ENCODE assay signal across 40 cellular contexts in genomic region chr5:80725446-80725845, GRCh38.
"Had no signal": no experiment of that assay in that cellular context is flagged by ENCODE, and none has a peak within 500 bp of the region (broad histone marks: within the 10 kb centered on the region; RNA-seq: fewer than 3 reads in every experiment).

No MANE protein-coding gene starts in this region.

- DNase-seq: activated effector memory CD4-positive, alpha-beta T cell treated with anti-CD3 and anti-CD28 coated beads, Interleukin-2, amount 50 U/mL, for 16 hours; activated effector memory CD4-positive, alpha-beta T cell treated with Interleukin-2 at 50 U/mL for 16 hours; activated gamma-delta T cell; activated gamma-delta T cell treated with Interleukin-2 at 50 U/mL for 16 hours; activated naive CD4-positive, alpha-beta T cell; activated naive CD4-positive, alpha-beta T cell treated with anti-CD3 and anti-CD28 coated beads for 36 hours; activated naive CD4-positive, alpha-beta T cell treated with anti-CD3 and anti-CD28 coated beads, Interleukin-2, amount 10 ng/mL, durations not matched to agents 7 days and 5 days; activated naive CD4-positive, alpha-beta T cell treated with anti-CD3 and anti-CD28 coated beads, Interleukin-2, amount 50 U/mL, for 16 hours; activated naive CD4-positive, alpha-beta T cell treated with Interleukin-2 at 50 U/mL for 16 hours; activated naive CD8-positive, alpha-beta T cell treated with anti-CD3 and anti-CD28 coated beads for 36 hours; activated naive CD8-positive, alpha-beta T cell treated with anti-CD3 and anti-CD28 coated beads, Interleukin-2, amount 10 ng/mL, durations not matched to agents 7 days and 5 days; activated naive CD8-positive, alpha-beta T cell treated with anti-CD3 and anti-CD28 coated beads, Interleukin-2, amount 50 U/mL, for 24 hours; activated T-cell treated with anti-CD3 and anti-CD28 coated beads, Interleukin-2, amount 50 U/mL, for 1 hour; activated T-cell treated with anti-CD3 and anti-CD28 coated beads, Interleukin-2, amount 50 U/mL, for 24 hours; activated T-cell treated with anti-CD3 and anti-CD28 coated beads, Interleukin-2, amount 50 U/mL, for 4 hours; activated T-cell treated with anti-CD3 and anti-CD28 coated beads, Interleukin-2, amount 50 U/mL, for 48 hours; activated T-cell treated with anti-CD3 and anti-CD28 coated beads, Interleukin-2, amount 50 U/mL, for 72 hours; adrenal gland; amniotic stem cell; amygdala; anterior cingulate cortex; aorta; body of pancreas; brain microvascular endothelial cell; caudate nucleus; central memory CD4-positive, alpha-beta T cell; cerebellar nuclear complex had no signal

- H3K4me3 ChIP-seq: adrenal gland, ascending aorta, body of pancreas, breast epithelium, cardiac muscle cell had no signal

- H3K36me3 ChIP-seq: cardiac muscle cell had no signal

- H3K4me1 Mint-ChIP-seq: activated naive CD4-positive, alpha-beta T cell treated with anti-CD3 and anti-CD28 coated beads, Interleukin-2, amount 50 U/mL, for 24 hours; activated naive CD8-positive, alpha-beta T cell treated with anti-CD3 and anti-CD28 coated beads for 36 hours; activated naive CD8-positive, alpha-beta T cell treated with anti-CD3 and anti-CD28 coated beads, Interleukin-2, amount 10 ng/mL, durations not matched to agents 7 days and 5 days; activated T-helper 17 cell treated with anti-CD3 and anti-CD28 coated beads, Interleukin-2, amount 50 U/mL, for 72 hours; brain had no signal

- H3K4me3 Mint-ChIP-seq: activated naive CD4-positive, alpha-beta T cell treated with anti-CD3 and anti-CD28 coated beads for 36 hours; activated naive CD4-positive, alpha-beta T cell treated with anti-CD3 and anti-CD28 coated beads, Interleukin-2, amount 10 ng/mL, durations not matched to agents 7 days and 5 days; activated naive CD4-positive, alpha-beta T cell treated with anti-CD3 and anti-CD28 coated beads, Interleukin-2, amount 50 U/mL, for 24 hours; activated naive CD8-positive, alpha-beta T cell; activated naive CD8-positive, alpha-beta T cell treated with anti-CD3 and anti-CD28 coated beads for 36 hours; activated naive CD8-positive, alpha-beta T cell treated with anti-CD3 and anti-CD28 coated beads, Interleukin-2, amount 10 ng/mL, durations not matched to agents 7 days and 5 days; activated naive CD8-positive, alpha-beta T cell treated with anti-CD3 and anti-CD28 coated beads, Interleukin-2, amount 50 U/mL, for 24 hours; activated T-cell treated with anti-CD3 and anti-CD28 coated beads, Interleukin-2, amount 50 U/mL, for 24 hours; activated T-cell treated with anti-CD3 and anti-CD28 coated beads, Interleukin-2, amount 50 U/mL, for 4 hours; activated T-cell treated with anti-CD3 and anti-CD28 coated beads, Interleukin-2, amount 50 U/mL, for 72 hours; activated T-helper 1 cell treated with anti-CD3 and anti-CD28 coated beads, Interleukin-12 subunit alpha, Interleukin-12 subunit beta, Interleukin-2, Interleukin-4 antibody, amounts not matched to agents 30 ng/mL and 10 ng/mL and 1 ng/mL, durations not matched to agents 14 hours and 24 hours and 36 hours; activated T-helper 17 cell treated with anti-CD3 and anti-CD28 coated beads, Interleukin-2, amount 50 U/mL, for 72 hours; brain; central memory CD8-positive, alpha-beta T cell had no signal

- H3K27me3 ChIP-seq: adrenal gland, ascending aorta, body of pancreas, brain microvascular endothelial cell, breast epithelium, cardiac muscle cell had no signal

- H3K4me1 ChIP-seq: adrenal gland, ascending aorta, body of pancreas, breast epithelium had no signal

- H3K9me3 ChIP-seq: adrenal gland, ascending aorta, body of pancreas, breast epithelium had no signal

- ATAC-seq: activated naive CD4-positive, alpha-beta T cell treated with anti-CD3 and anti-CD28 coated beads, Interleukin-2, amount 50 U/mL, for 72 hours; activated naive CD8-positive, alpha-beta T cell treated with anti-CD3 and anti-CD28 coated beads, Interleukin-2, amount 50 U/mL, for 24 hours; activated T-cell treated with anti-CD3 and anti-CD28 coated beads, Interleukin-2, amount 50 U/mL, for 4 hours; activated T-cell treated with anti-CD3 and anti-CD28 coated beads, Interleukin-2, amount 50 U/mL, for 72 hours; activated T-helper 17 cell treated with anti-CD3 and anti-CD28 coated beads, Interleukin-2, amount 50 U/mL, for 72 hours; body of pancreas had no signal

- FAIRE-seq: astrocyte, bronchial epithelial cell had no signal

- H3K27ac ChIP-seq: adrenal gland, ascending aorta, body of pancreas, brain microvascular endothelial cell, breast epithelium, cardiac muscle cell had no signal

- H3K27me3 Mint-ChIP-seq: activated naive CD4-positive, alpha-beta T cell treated with anti-CD3 and anti-CD28 coated beads, Interleukin-2, amount 10 ng/mL, durations not matched to agents 7 days and 5 days; activated naive CD4-positive, alpha-beta T cell treated with anti-CD3 and anti-CD28 coated beads, Interleukin-2, amount 50 U/mL, for 24 hours; activated naive CD8-positive, alpha-beta T cell; activated naive CD8-positive, alpha-beta T cell treated with anti-CD3 and anti-CD28 coated beads for 36 hours; activated naive CD8-positive, alpha-beta T cell treated with anti-CD3 and anti-CD28 coated beads, Interleukin-2, amount 10 ng/mL, durations not matched to agents 7 days and 5 days; activated naive CD8-positive, alpha-beta T cell treated with anti-CD3 and anti-CD28 coated beads, Interleukin-2, amount 50 U/mL, for 24 hours; activated T-cell treated with anti-CD3 and anti-CD28 coated beads, Interleukin-2, amount 50 U/mL, for 24 hours; activated T-helper 17 cell treated with anti-CD3 and anti-CD28 coated beads, Interleukin-2, amount 50 U/mL, for 72 hours; brain; central memory CD8-positive, alpha-beta T cell had no signal

- H3K9me3 Mint-ChIP-seq: activated naive CD4-positive, alpha-beta T cell treated with anti-CD3 and anti-CD28 coated beads for 36 hours; activated naive CD4-positive, alpha-beta T cell treated with anti-CD3 and anti-CD28 coated beads, Interleukin-2, amount 10 ng/mL, durations not matched to agents 7 days and 5 days; activated naive CD8-positive, alpha-beta T cell treated with anti-CD3 and anti-CD28 coated beads for 36 hours; activated naive CD8-positive, alpha-beta T cell treated with anti-CD3 and anti-CD28 coated beads, Interleukin-2, amount 10 ng/mL, durations not matched to agents 7 days and 5 days; activated T-cell treated with anti-CD3 and anti-CD28 coated beads, Interleukin-2, amount 50 U/mL, for 24 hours; activated T-cell treated with anti-CD3 and anti-CD28 coated beads, Interleukin-2, amount 50 U/mL, for 4 hours; activated T-helper 17 cell treated with anti-CD3 and anti-CD28 coated beads, Interleukin-2, amount 50 U/mL, for 72 hours; central memory CD8-positive, alpha-beta T cell had no signal

- H3K27ac Mint-ChIP-seq: activated naive CD4-positive, alpha-beta T cell treated with anti-CD3 and anti-CD28 coated beads for 36 hours; activated naive CD4-positive, alpha-beta T cell treated with anti-CD3 and anti-CD28 coated beads, Interleukin-2, amount 10 ng/mL, durations not matched to agents 7 days and 5 days; activated naive CD4-positive, alpha-beta T cell treated with anti-CD3 and anti-CD28 coated beads, Interleukin-2, amount 50 U/mL, for 24 hours; activated naive CD4-positive, alpha-beta T cell treated with anti-CD3 and anti-CD28 coated beads, Interleukin-2, amount 50 U/mL, for 72 hours; activated naive CD8-positive, alpha-beta T cell; activated naive CD8-positive, alpha-beta T cell treated with anti-CD3 and anti-CD28 coated beads for 36 hours; activated naive CD8-positive, alpha-beta T cell treated with anti-CD3 and anti-CD28 coated beads, Interleukin-2, amount 10 ng/mL, durations not matched to agents 7 days and 5 days; activated naive CD8-positive, alpha-beta T cell treated with anti-CD3 and anti-CD28 coated beads, Interleukin-2, amount 50 U/mL, for 24 hours; activated T-cell treated with anti-CD3 and anti-CD28 coated beads, Interleukin-2, amount 50 U/mL, for 24 hours; activated T-cell treated with anti-CD3 and anti-CD28 coated beads, Interleukin-2, amount 50 U/mL, for 72 hours; activated T-helper 1 cell treated with anti-CD3 and anti-CD28 coated beads, Interleukin-12 subunit alpha, Interleukin-12 subunit beta, Interleukin-2, Interleukin-4 antibody, amounts not matched to agents 30 ng/mL and 10 ng/mL and 1 ng/mL, durations not matched to agents 14 hours and 24 hours and 36 hours; activated T-helper 17 cell treated with anti-CD3 and anti-CD28 coated beads, Interleukin-2, amount 50 U/mL, for 72 hours; activated T-helper 2 cell treated with anti-CD3 and anti-CD28 coated beads, Interferon-gamma antibody, Interleukin-2, Interleukin-4, amounts not matched to agents 10 μg/mL and 5 μg/mL and 100 μg/mL, durations not matched to agents 14 hours and 24 hours and 36 hours; brain had no signal
